11 cellular contexts compared by ENCODE assay signal in the genomic region with DNA sequence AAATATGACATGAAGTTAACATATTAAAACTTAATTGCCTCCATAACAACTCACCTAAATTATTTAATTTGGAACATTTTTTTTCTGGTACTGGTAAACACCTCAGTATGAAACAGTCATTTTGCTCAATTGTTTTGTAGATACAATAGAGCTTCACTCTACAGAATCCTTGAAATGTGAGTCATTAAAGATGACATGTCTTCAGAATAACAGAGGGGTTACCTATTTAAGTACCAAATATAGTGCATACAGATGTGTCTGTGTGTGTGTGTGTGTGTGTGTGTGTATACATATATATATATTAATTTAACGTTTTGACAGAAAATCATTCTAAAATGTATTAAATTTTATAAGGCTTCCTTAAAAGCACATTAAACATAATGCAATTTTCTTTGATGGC.
"Had no signal": no experiment of that assay in that cellular context is flagged by ENCODE, and none has a peak within 500 bp of the region (broad histone marks: within the 10 kb centered on the region; RNA-seq: fewer than 3 reads in every experiment).

No MANE protein-coding gene starts in this region.

- H3K27me3 Mint-ChIP-seq: stimulated activated memory B cell treated with anti-CD40 and anti-IgM and Interleukin-4, amounts not matched to agents 10 μg/mL and 1 μg/mL and 100 μg/mL, for 72 hours had no signal

- ATAC-seq: natural killer cell; stimulated activated memory B cell treated with anti-CD40 and anti-IgM and Interleukin-4, amounts not matched to agents 10 μg/mL and 1 μg/mL and 100 μg/mL, for 72 hours had no signal

- H3K9me3 ChIP-seq: neutrophil had no signal

- H3K79me2 ChIP-seq: parathyroid adenoma had no signal

- DNase-seq: activated CD4-positive, alpha-beta T cell treated with anti-CD3 and anti-CD28 coated beads for 4 hours; activated CD8-positive, alpha-beta memory T cell treated with anti-CD3 and anti-CD28 coated beads for 24 hours; caudate nucleus; mesendoderm; natural killer cell; stimulated activated CD4-positive, alpha-beta T cell treated with anti-CD3 and anti-CD28 coated beads, Interleukin-12 subunit alpha, Interleukin-12 subunit beta, amount 100 ng/mL, for 4 hours; stimulated activated CD4-positive, alpha-beta T cell treated with anti-CD3 and anti-CD28 coated beads, Interleukin-2, amount 100 ng/mL, for 48 hours; T-helper 1 cell had no signal

- H2AFZ ChIP-seq: parathyroid adenoma had no signal

- H3K36me3 Mint-ChIP-seq: natural killer cell; stimulated activated memory B cell treated with anti-CD40 and anti-IgM and Interleukin-4, amounts not matched to agents 10 μg/mL and 1 μg/mL and 100 μg/mL, for 72 hours had no signal

- H3K4me1 ChIP-seq: parathyroid adenoma had no signal

- H3K4me3 Mint-ChIP-seq: natural killer cell; stimulated activated memory B cell treated with anti-CD40 and anti-IgM and Interleukin-4, amounts not matched to agents 10 μg/mL and 1 μg/mL and 100 μg/mL, for 72 hours had no signal

- H3K27ac ChIP-seq: neutrophil, parathyroid adenoma had no signal

- H3K9ac ChIP-seq: parathyroid adenoma had no signal

- H3K36me3 ChIP-seq: neutrophil had no signal

- H3K27ac Mint-ChIP-seq: natural killer cell; stimulated activated memory B cell treated with anti-CD40 and anti-IgM and Interleukin-4, amounts not matched to agents 10 μg/mL and 1 μg/mL and 100 μg/mL, for 72 hours had no signal

- H3K4me1 Mint-ChIP-seq: natural killer cell; stimulated activated memory B cell treated with anti-CD40 and anti-IgM and Interleukin-4, amounts not matched to agents 10 μg/mL and 1 μg/mL and 100 μg/mL, for 72 hours had no signal

- H3K27me3 ChIP-seq: neutrophil had no signal
